In genomic region chr12:118727196-118727595, GRCh38 we compare ENCODE assay signal across 5 cellular contexts.
"Had no signal": no experiment of that assay in that cellular context is flagged by ENCODE, and none has a peak within 500 bp of the region (broad histone marks: within the 10 kb centered on the region; RNA-seq: fewer than 3 reads in every experiment).

No MANE protein-coding gene starts in this region.

- H3K27ac Mint-ChIP-seq: GM23338 had no signal

- DNase-seq: H9, HCEC 1CT, IMR-90 had no signal

- ATAC-seq: GM23338, K562 had no signal

- H3K4me3 Mint-ChIP-seq: GM23338, H9 had no signal

- H3K4me3 ChIP-seq: GM23338, K562 had no signal

- H3K4me1 Mint-ChIP-seq: GM23338, H9 had no signal

- H3K4me2 ChIP-seq: GM23338 had no signal
